In the genomic region with DNA sequence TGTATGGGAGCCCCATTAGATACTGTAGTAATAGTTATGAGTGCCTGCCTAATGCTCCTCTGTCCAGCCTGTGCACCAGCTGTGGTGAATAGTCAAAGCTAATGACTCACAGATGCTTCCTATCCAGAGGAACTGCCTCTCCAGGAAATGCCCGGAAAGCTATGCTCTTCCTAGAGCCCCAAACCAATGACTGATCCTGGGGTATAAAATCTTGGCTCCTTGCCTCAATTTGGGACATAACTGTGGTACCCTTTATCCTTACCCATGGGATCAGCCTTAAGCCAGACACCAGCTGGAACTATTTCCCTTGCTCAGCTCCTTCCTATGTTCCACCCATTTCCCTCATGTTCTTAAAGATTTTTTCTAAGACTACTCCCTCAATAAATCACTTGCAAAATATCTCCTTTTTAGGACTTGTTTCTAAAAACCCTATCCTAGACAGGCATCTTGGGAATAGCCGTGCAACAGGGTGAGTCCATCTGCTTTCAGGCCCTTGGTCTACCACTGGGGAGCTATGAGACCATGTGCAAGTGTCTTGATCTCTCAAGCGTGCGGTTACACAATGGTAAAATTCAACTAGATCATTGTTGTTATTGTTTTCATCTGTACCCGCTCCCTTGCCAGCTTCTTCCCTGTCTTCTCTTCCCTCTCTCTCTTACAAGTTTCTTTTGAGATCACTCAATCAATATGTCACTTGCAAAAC, we compare ENCODE assay signal across 2 cellular contexts.
TF ChIP-seq lines count a peak whose summit lies in the region.

No MANE protein-coding gene starts in this region.

TF ChIP-seq in SK-N-SH, 30 proteins besides CTCF, POLR2A, EP300 and RAD21 (continued from another document):
- TF ChIP-seq RFX5 (IDR thresholded peaks at IDR 0.05; ENCODE audit: low read length): no peak
- TF ChIP-seq RXRA (IDR thresholded peaks at IDR 0.05; ENCODE audit: borderline replicate concordance, low read depth): no peak
- no peak for TF ChIP-seq MEF2A (IDR thresholded peaks at IDR 0.05; ENCODE audit: borderline replicate concordance, low read depth)
- TF ChIP-seq, protein P1, sequence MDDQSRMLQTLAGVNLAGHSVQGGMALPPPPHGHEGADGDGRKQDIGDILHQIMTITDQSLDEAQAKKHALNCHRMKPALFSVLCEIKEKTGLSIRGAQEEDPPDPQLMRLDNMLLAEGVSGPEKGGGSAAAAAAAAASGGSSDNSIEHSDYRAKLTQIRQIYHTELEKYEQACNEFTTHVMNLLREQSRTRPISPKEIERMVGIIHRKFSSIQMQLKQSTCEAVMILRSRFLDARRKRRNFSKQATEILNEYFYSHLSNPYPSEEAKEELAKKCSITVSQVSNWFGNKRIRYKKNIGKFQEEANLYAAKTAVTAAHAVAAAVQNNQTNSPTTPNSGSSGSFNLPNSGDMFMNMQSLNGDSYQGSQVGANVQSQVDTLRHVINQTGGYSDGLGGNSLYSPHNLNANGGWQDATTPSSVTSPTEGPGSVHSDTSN (IDR thresholded peaks at IDR 0.05): no peak
- TF ChIP-seq CHD2 (IDR thresholded peaks at IDR 0.05; ENCODE audit: low read length, partially characterized antibody): no peak
- no peak for TF ChIP-seq GATA2 (CRISPR knock-in tag; IDR thresholded peaks at IDR 0.05)
- no peak for TF ChIP-seq SIN3A (IDR thresholded peaks at IDR 0.05; ENCODE audit: borderline replicate concordance, low read depth, low read length)
- no peak for TF ChIP-seq JUND (IDR thresholded peaks at IDR 0.05)
- TF ChIP-seq FOSL2 (IDR thresholded peaks at IDR 0.05; ENCODE audit: borderline replicate concordance, low read depth): no peak

TF ChIP-seq in SK-N-SH treated with all-trans-retinoic acid at 6 μM for 48 hours, 23 proteins besides CTCF, POLR2A, EP300 and RAD21:
- TF ChIP-seq, protein P2, sequence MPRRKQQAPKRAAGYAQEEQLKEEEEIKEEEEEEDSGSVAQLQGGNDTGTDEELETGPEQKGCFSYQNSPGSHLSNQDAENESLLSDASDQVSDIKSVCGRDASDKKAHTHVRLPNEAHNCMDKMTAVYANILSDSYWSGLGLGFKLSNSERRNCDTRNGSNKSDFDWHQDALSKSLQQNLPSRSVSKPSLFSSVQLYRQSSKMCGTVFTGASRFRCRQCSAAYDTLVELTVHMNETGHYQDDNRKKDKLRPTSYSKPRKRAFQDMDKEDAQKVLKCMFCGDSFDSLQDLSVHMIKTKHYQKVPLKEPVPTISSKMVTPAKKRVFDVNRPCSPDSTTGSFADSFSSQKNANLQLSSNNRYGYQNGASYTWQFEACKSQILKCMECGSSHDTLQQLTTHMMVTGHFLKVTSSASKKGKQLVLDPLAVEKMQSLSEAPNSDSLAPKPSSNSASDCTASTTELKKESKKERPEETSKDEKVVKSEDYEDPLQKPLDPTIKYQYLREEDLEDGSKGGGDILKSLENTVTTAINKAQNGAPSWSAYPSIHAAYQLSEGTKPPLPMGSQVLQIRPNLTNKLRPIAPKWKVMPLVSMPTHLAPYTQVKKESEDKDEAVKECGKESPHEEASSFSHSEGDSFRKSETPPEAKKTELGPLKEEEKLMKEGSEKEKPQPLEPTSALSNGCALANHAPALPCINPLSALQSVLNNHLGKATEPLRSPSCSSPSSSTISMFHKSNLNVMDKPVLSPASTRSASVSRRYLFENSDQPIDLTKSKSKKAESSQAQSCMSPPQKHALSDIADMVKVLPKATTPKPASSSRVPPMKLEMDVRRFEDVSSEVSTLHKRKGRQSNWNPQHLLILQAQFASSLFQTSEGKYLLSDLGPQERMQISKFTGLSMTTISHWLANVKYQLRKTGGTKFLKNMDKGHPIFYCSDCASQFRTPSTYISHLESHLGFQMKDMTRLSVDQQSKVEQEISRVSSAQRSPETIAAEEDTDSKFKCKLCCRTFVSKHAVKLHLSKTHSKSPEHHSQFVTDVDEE (CRISPR knock-in tag; IDR thresholded peaks at IDR 0.05): no peak
